ENCODE assay signal across 1 cellular context in genomic region chr3:52794612-52795099, GRCh38.
A peak's percentile ranks its signal among the peaks of the same experiment; 100 is the strongest.
TF ChIP-seq lines count a peak whose summit lies in the region.

Gene ITIH3, plus strand, starts transcription at chr3:52794796. Its CDS starts 8 bp downstream, at chr3:52794804.

TF ChIP-seq in HepG2, 621 proteins besides CTCF, POLR2A, EP300 and RAD21 (continued from another document and continues in another):
- peak; percentile 32; the same call in 1 of the 2 replicates for TF ChIP-seq NCOA2 (CRISPR knock-in tag; IDR thresholded peaks at IDR 0.05)
- no peak for TF ChIP-seq HCFC1 (IDR thresholded peaks at IDR 0.05; ENCODE audit: low read depth, low read length)
- TF ChIP-seq MYC (CRISPR knock-in tag; IDR thresholded peaks at IDR 0.05; ENCODE audit: borderline replicate concordance) = 0 out of 2 replicates have a peak, but pooled peaks have one; percentile 12
- no peak for TF ChIP-seq RFX5 (IDR thresholded peaks at IDR 0.05; ENCODE audit: low read depth, low read length)
- TF ChIP-seq DRAP1 (CRISPR knock-in tag; IDR thresholded peaks at IDR 0.05) = peak; percentile 99
- peak; percentile 16; the same call in 1 of the 2 replicates for TF ChIP-seq XBP1 (CRISPR knock-in tag; IDR thresholded peaks at IDR 0.05)
- no peak for TF ChIP-seq ATF6 (CRISPR knock-in tag; conservative IDR thresholded peaks at IDR 0.05)
- TF ChIP-seq ZNF598 (CRISPR knock-in tag; IDR thresholded peaks at IDR 0.05; ENCODE audit: borderline replicate concordance) = 0 out of 2 replicates have a peak, but pooled peaks have one; percentile 18
- TF ChIP-seq SIX4 (CRISPR knock-in tag; IDR thresholded peaks at IDR 0.05) = no peak
- TF ChIP-seq RNF219 (CRISPR knock-in tag; IDR thresholded peaks at IDR 0.05) = no peak
- TF ChIP-seq ZBTB8A (CRISPR knock-in tag; IDR thresholded peaks at IDR 0.05; ENCODE audit: borderline replicate concordance, low read depth) = no peak
- TF ChIP-seq ZMYM4 (CRISPR knock-in tag; IDR thresholded peaks at IDR 0.05) = peak; percentile 63; the same call in 1 of the 2 replicates
- TF ChIP-seq PCBP1 (IDR thresholded peaks at IDR 0.05; ENCODE audit: borderline replicate concordance, low read depth, low read length) = no peak
- TF ChIP-seq ZHX2 (IDR thresholded peaks at IDR 0.05; ENCODE audit: low read depth) = no peak
- TF ChIP-seq ZHX2 (CRISPR knock-in tag; IDR thresholded peaks at IDR 0.05; ENCODE audit: borderline replicate concordance) = no peak
- no peak for TF ChIP-seq SETDB1 (CRISPR knock-in tag; IDR thresholded peaks at IDR 0.05; ENCODE audit: borderline replicate concordance)
- TF ChIP-seq IRF9 (CRISPR knock-in tag; IDR thresholded peaks at IDR 0.05; ENCODE audit: borderline replicate concordance) = no peak
- no peak for TF ChIP-seq RFX1 (IDR thresholded peaks at IDR 0.05)
- TF ChIP-seq ZNF850 (CRISPR knock-in tag; conservative IDR thresholded peaks at IDR 0.05) = no peak
- TF ChIP-seq MTA3 (CRISPR knock-in tag; IDR thresholded peaks at IDR 0.05) = no peak
- TF ChIP-seq LBX2 (CRISPR knock-in tag; IDR thresholded peaks at IDR 0.05; ENCODE audit: borderline replicate concordance) = no peak
- no peak for TF ChIP-seq CHCHD3 (CRISPR knock-in tag; IDR thresholded peaks at IDR 0.05)
- peak; percentile 74 for TF ChIP-seq FOXP4 (CRISPR knock-in tag; IDR thresholded peaks at IDR 0.05)
- TF ChIP-seq RARG (CRISPR knock-in tag; IDR thresholded peaks at IDR 0.05; ENCODE audit: low read depth) = no peak
- TF ChIP-seq NR2F2 (IDR thresholded peaks at IDR 0.05; ENCODE audit: borderline replicate concordance, low read depth) = peak; percentile 71
- TF ChIP-seq CEBPG (CRISPR knock-in tag; IDR thresholded peaks at IDR 0.05) = no peak
- peak; percentile 12 for TF ChIP-seq TBL1XR1 (IDR thresholded peaks at IDR 0.05; ENCODE audit: borderline replicate concordance, low read length, partially characterized antibody)
- TF ChIP-seq ZKSCAN1 (IDR thresholded peaks at IDR 0.05; ENCODE audit: low read length) = no peak
- no peak; the same call in 1 of the 2 replicates for TF ChIP-seq GFI1 (CRISPR knock-in tag; IDR thresholded peaks at IDR 0.05; ENCODE audit: borderline replicate concordance)
- TF ChIP-seq KLF6 (CRISPR knock-in tag; IDR thresholded peaks at IDR 0.05) = no peak; the same call in 1 of the 2 replicates
- TF ChIP-seq NFIC (IDR thresholded peaks at IDR 0.05; ENCODE audit: low read length) = no peak
- TF ChIP-seq ZNF556 (CRISPR knock-in tag; IDR thresholded peaks at IDR 0.05; ENCODE audit: borderline replicate concordance) = no peak
- TF ChIP-seq ZNF615 (CRISPR knock-in tag; IDR thresholded peaks at IDR 0.05; ENCODE audit: borderline replicate concordance) = no peak
- no peak for TF ChIP-seq RFXAP (CRISPR knock-in tag; IDR thresholded peaks at IDR 0.05; ENCODE audit: borderline replicate concordance)
- no peak for TF ChIP-seq ZNF362 (CRISPR knock-in tag; IDR thresholded peaks at IDR 0.05; ENCODE audit: borderline replicate concordance)
- no peak for TF ChIP-seq ZNF672 (CRISPR knock-in tag; IDR thresholded peaks at IDR 0.05)
- peak; percentile 54; the same call in 1 of the 2 replicates for TF ChIP-seq ZBTB34 (CRISPR knock-in tag; IDR thresholded peaks at IDR 0.05)
- no peak for TF ChIP-seq ZBTB37 (CRISPR knock-in tag; IDR thresholded peaks at IDR 0.05)
- TF ChIP-seq YEATS4 (CRISPR knock-in tag; IDR thresholded peaks at IDR 0.05; ENCODE audit: borderline replicate concordance) = no peak; the same call in 1 of the 2 replicates
- no peak for TF ChIP-seq ZNF160 (CRISPR knock-in tag; IDR thresholded peaks at IDR 0.05)
- TF ChIP-seq FOXK1 (CRISPR knock-in tag; IDR thresholded peaks at IDR 0.05; ENCODE audit: borderline replicate concordance, low read depth) = peak; percentile 35; the same call in 1 of the 2 replicates
- no peak for TF ChIP-seq ZNF740 (CRISPR knock-in tag; IDR thresholded peaks at IDR 0.05)
- TF ChIP-seq BRD4 (CRISPR knock-in tag; IDR thresholded peaks at IDR 0.05) = no peak
- no peak for TF ChIP-seq ZNF12 (CRISPR knock-in tag; IDR thresholded peaks at IDR 0.05)
- TF ChIP-seq MXD1 (CRISPR knock-in tag; IDR thresholded peaks at IDR 0.05) = no peak
- no peak for TF ChIP-seq ZNF678 (CRISPR knock-in tag; IDR thresholded peaks at IDR 0.05)
